In the genomic region with DNA sequence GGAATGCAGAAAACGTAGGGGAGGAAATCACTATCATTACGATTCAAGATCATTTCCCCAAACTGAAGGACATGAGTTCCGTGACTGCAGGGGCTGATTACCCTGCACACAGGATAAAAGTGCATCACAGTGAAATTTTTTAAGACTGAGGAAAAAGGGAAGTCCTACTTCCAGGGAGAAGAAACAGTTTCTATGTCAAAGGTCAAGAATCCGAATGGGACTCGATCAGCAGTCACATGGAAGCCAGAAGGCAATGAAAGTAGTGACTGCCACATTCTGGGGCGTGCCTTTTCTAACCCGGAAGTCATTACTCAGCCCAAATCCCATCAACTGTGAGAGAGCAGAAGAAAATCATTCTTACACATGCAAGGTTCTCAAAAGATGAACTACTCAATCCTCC, we compare ENCODE assay signal across 12 cellular contexts. TPM values are rescaled to one million over a fixed set of nuclear protein-coding genes. Genes with fewer than 3 reads are reported as not detected.
DNase-seq lines count a peak whose midpoint lies in the region; ATAC-seq and TF ChIP-seq lines count a peak whose summit lies in the region.
"Had no signal": no experiment of that assay in that cellular context is flagged by ENCODE, and none has a peak within 500 bp of the region (broad histone marks: within the 10 kb centered on the region; RNA-seq: fewer than 3 reads in every experiment).

No MANE protein-coding gene starts in this region.

- no peak for ATAC-seq in stimulated activated naive CD8-positive, alpha-beta T cell treated with anti-CD3 and anti-CD28 coated beads, Interleukin-15, Interleukin-2, amounts not matched to agents 100 U/mL and 50 U/mL, for 24 hours
- ATAC-seq: activated CD8-positive, alpha-beta T cell treated with anti-CD3 and anti-CD28 coated beads, Interleukin-2, amount 10 ng/mL, durations not matched to agents 7 days and 5 days had no signal

- intact Hi-C loops in A673 (cut with micrococcal nuclease; ENCODE audit: unreplicated experiment) = no loop called here

- POLR2A ChIA-PET in A673 (lab: Charles Lee; ENCODE audit: low non-redundant PET) = no interaction called here

- H3K27ac ChIP-seq in A673 (ENCODE audit: low read depth, low read length, poor library complexity, severe bottlenecking) = no peak overlapping the region
- H3K27ac ChIP-seq: C4-2B had no signal

- no TSS peak for BruUV-seq in A673 (replicated peaks; lab: Mats Ljungman, UMichigan)

- DNase-seq in A673 (ENCODE audit: low spot score) (peak; percentile 11), HT-29 (ENCODE audit: low spot score) (peak; percentile 18), dermis blood vessel endothelial cell (peak; percentile 70), midbrain (lab: John Stamatoyannopoulos, UW) (peak; percentile 13), NAMALWA (ENCODE audit: low spot score) (no peak), GOT3 (lab: John Stamatoyannopoulos, UW) (no peak)
- no peak for DNase-seq in stimulated activated naive CD8-positive, alpha-beta T cell treated with anti-CD3 and anti-CD28 coated beads, Interleukin-15, Interleukin-2, amounts not matched to agents 100 U/mL and 50 U/mL, for 24 hours
- DNase-seq in stimulated activated CD4-positive, alpha-beta T cell treated with anti-CD3 and anti-CD28 coated beads, Interleukin-4, amount 100 ng/mL, for 4 hours = no peak
- DNase-seq: activated CD8-positive, alpha-beta T cell treated with anti-CD3 and anti-CD28 coated beads, Interleukin-2, amount 10 ng/mL, durations not matched to agents 7 days and 5 days; central memory CD4-positive, alpha-beta T cell; stimulated activated naive CD4-positive, alpha-beta T cell had no signal

- H3K36me3 ChIP-seq in A673 (ENCODE audit: insufficient read depth, low read length, poor library complexity, severe bottlenecking) = no peaks in the 10 kb centered on the region

- no peaks in the 10 kb centered on the region for H3K27me3 ChIP-seq in A673 (replicated peaks; ENCODE audit: insufficient read depth, low read depth, low read length, poor library complexity)

- H3K9me3 ChIP-seq in A673 (ENCODE audit: low read depth, low read length, poor library complexity, severe bottlenecking) = no peaks in the 10 kb centered on the region

- CTCF ChIA-PET in A673 (lab: Charles Lee) = no interaction called here

- no peak for TF ChIP-seq CTCF in A673 (conservative IDR thresholded peaks at IDR 0.05; ENCODE audit: low read depth, low read length)

- no peak overlapping the region for H3K4me3 ChIP-seq in A673 (ENCODE audit: low read depth, low read length, poor library complexity, severe bottlenecking)

- H3K4me1 ChIP-seq in A673 (ENCODE audit: insufficient read depth, low read length, poor library complexity, severe bottlenecking) = no peaks in the 10 kb centered on the region

RNA-seq across cellular contexts. Expression of gene ZZEF1, which starts 12.1 kb away (rescaled TPM):
- total RNA-seq in A673 (2021) = 33.9 and 35.2 TPM in 2 replicates
- total RNA-seq in HT-29 (2014; rRNA removed; shearing (Covaris generic)) = 14.0 and 18.0 TPM in 2 replicates
- total RNA-seq in dermis blood vessel endothelial cell = 43.9 and 59.2 TPM in 2 replicates

RNA-seq across cellular contexts. Expression of gene CYB5D2, which starts 12.3 kb away (rescaled TPM):
- 12.3 and 14.8 TPM in 2 replicates for total RNA-seq in A673 (2021)
- total RNA-seq in HT-29 (2014; rRNA removed; shearing (Covaris generic)) = 12.4 and 15.2 TPM in 2 replicates
- total RNA-seq in dermis blood vessel endothelial cell = 41.7 and 51.7 TPM in 2 replicates

Comparison
In these comparisons a context has a peak if more than half of its experiments do, and no peak if none do; other contexts are left out.
1. DNase-seq: peak in A673 (single experiment), HT-29 (single experiment), dermis blood vessel endothelial cell (single experiment) and midbrain (single experiment); none in stimulated activated naive CD8-positive, alpha-beta T cell treated with anti-CD3 and anti-CD28 coated beads, Interleukin-15, Interleukin-2, amounts not matched to agents 100 U/mL and 50 U/mL, for 24 hours (single experiment), NAMALWA (single experiment), GOT3 (single experiment) and stimulated activated CD4-positive, alpha-beta T cell treated with anti-CD3 and anti-CD28 coated beads, Interleukin-4, amount 100 ng/mL, for 4 hours (0 of 2).